16 cellular contexts compared by ENCODE assay signal in the genomic region with DNA sequence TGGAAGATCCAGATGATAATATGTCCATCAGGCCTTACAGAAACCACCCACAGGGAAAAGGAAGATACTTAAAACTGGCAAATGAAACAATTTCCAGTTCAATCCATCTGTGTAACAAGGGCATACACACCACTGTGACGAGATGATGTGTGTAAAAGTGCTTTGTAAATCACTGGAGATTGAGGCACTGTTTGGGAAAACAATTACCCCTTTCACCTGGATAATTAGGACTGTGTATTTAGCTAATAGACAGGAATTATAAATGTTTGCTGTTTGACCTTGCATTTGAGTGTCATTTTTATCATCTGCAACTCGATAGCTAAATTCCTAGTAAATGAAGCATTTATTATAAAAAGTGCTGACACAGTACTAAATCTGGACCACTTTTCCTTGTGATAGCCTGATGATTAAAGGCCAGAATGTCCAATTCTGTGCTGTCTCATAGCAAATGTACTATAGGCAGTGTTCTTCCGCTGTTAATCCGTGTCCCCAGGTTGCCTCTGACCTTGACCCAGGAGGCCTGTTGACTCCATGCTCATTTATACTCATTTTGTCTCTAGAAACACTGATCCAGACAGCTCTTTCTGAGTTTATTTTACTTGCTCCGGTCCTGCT.
DNase-seq lines count a peak whose midpoint lies in the region; ATAC-seq and TF ChIP-seq lines count a peak whose summit lies in the region.
"Had no signal": no experiment of that assay in that cellular context is flagged by ENCODE, and none has a peak within 500 bp of the region (broad histone marks: within the 10 kb centered on the region; RNA-seq: fewer than 3 reads in every experiment).

No MANE protein-coding gene starts in this region.

- peak overlapping the region; percentile 93 for H3K27ac ChIP-seq in cardiac muscle cell
- peak overlapping the region; percentile 92 for H3K27ac ChIP-seq in parathyroid adenoma
- H3K27ac ChIP-seq: PC-9, SK-N-MC had no signal

- H3K9ac ChIP-seq in parathyroid adenoma, result no peak overlapping the region

- DNase-seq in NCI-H1105 treated with DMSO at 0.1 percent for 48 hours (lab: John Stamatoyannopoulos, UW) (peak; percentile 69), NCI-H2227 treated with DMSO at 0.1 percent for 48 hours (lab: John Stamatoyannopoulos, UW) (peak; percentile 58), cardiac muscle cell (ENCODE audit: low read depth in 1 of 2, low spot score in 1 of 2) (no peak)
- DNase-seq in activated CD4-positive, alpha-beta T cell treated with anti-CD3 and anti-CD28 coated beads, Interleukin-2, amount 50 U/mL, for 4 hours, result no peak
- DNase-seq: activated naive CD8-positive, alpha-beta T cell treated with anti-CD3 and anti-CD28 coated beads for 36 hours; foreskin melanocyte; PC-9; stimulated activated CD4-positive, alpha-beta T cell treated with anti-CD3 and anti-CD28 coated beads, Interleukin-2, amount 100 ng/mL, for 48 hours; uterus had no signal

- H3K79me2 ChIP-seq in parathyroid adenoma, result no peaks in the 10 kb centered on the region

- H3K36me3 ChIP-seq in cardiac muscle cell, result no peaks in the 10 kb centered on the region
- H3K36me3 ChIP-seq in parathyroid adenoma (ENCODE audit: control insufficient read depth, insufficient read depth, low read length), result no peaks in the 10 kb centered on the region
- H3K36me3 ChIP-seq: uterus had no signal

- no peaks in the 10 kb centered on the region for H3K9me3 ChIP-seq in cardiac muscle cell (ENCODE audit: low read depth)
- no peaks in the 10 kb centered on the region for H3K9me3 ChIP-seq in parathyroid adenoma (ENCODE audit: control insufficient read depth, low read length)
- H3K9me3 ChIP-seq: uterus had no signal

- peak overlapping the region; percentile 62 for H3K4me2 ChIP-seq in parathyroid adenoma (ENCODE audit: low read length)
- H3K4me2 ChIP-seq: PC-9 had no signal

- TF ChIP-seq POLR2A in GM18505 (IDR thresholded peaks at IDR 0.05; ENCODE audit: borderline replicate concordance, extremely low read depth, insufficient read depth, insufficient read length), result no peak

- ATAC-seq in GM18505 (IDR thresholded peaks at IDR 0.05; ENCODE audit: unreplicated experiment) (no peak), GM19351 (IDR thresholded peaks at IDR 0.05; ENCODE audit: unreplicated experiment) (no peak), GM18870 (IDR thresholded peaks at IDR 0.05; ENCODE audit: unreplicated experiment) (no peak)
- ATAC-seq: HCT116, left lobe of liver had no signal

- H3K4me1 ChIP-seq in cardiac muscle cell (ENCODE audit: low read depth) (peaks cover 50% of the 10 kb centered on the region), parathyroid adenoma (peaks cover 22% of the 10 kb centered on the region)
- H3K4me1 ChIP-seq: uterus had no signal

- H3K4me3 ChIP-seq in cardiac muscle cell (no peak overlapping the region), parathyroid adenoma (ENCODE audit: low read depth, low read length) (peak overlapping the region; percentile 15)
- H3K4me3 ChIP-seq: PC-9, SK-N-MC, uterus had no signal

- H3K27me3 ChIP-seq in cardiac muscle cell, result no peaks in the 10 kb centered on the region
- H3K27me3 ChIP-seq in parathyroid adenoma (ENCODE audit: control insufficient read depth, insufficient read depth, low read length), result no peaks in the 10 kb centered on the region
- H3K27me3 ChIP-seq: uterus had no signal

- TF ChIP-seq CTCF in cardiac muscle cell (IDR thresholded peaks at IDR 0.05; ENCODE audit: low read depth, low read length) (no peak), parathyroid adenoma (IDR thresholded peaks at IDR 0.05) (no peak)

- H2AFZ ChIP-seq in parathyroid adenoma, result peak overlapping the region; percentile 28
- H2AFZ ChIP-seq: PC-9 had no signal

Comparison
In these comparisons a context has a peak if more than half of its experiments do, and no peak if none do; other contexts are left out.
1. DNase-seq: peak in NCI-H1105 treated with DMSO at 0.1 percent for 48 hours (single experiment) and NCI-H2227 treated with DMSO at 0.1 percent for 48 hours (single experiment); none in cardiac muscle cell (0 of 2) and activated CD4-positive, alpha-beta T cell treated with anti-CD3 and anti-CD28 coated beads, Interleukin-2, amount 50 U/mL, for 4 hours (0 of 2).